Comparison of ENCODE assay signal across 8 cellular contexts in genomic region chr7:43869898-43870240, GRCh38. TPM values are rescaled to one million over a fixed set of nuclear protein-coding genes. Genes with fewer than 3 reads are reported as not detected.
A peak's percentile ranks its signal among the peaks of the same experiment; 100 is the strongest.
DNase-seq lines count a peak whose midpoint lies in the region; ATAC-seq and TF ChIP-seq lines count a peak whose summit lies in the region.

No MANE protein-coding gene starts in this region.

- H3K9me3 Mint-ChIP-seq in activated T-helper 1 cell treated with anti-CD3 and anti-CD28 coated beads, Interleukin-12 subunit alpha, Interleukin-12 subunit beta, Interleukin-2, Interleukin-4 antibody, amounts not matched to agents 30 ng/mL and 10 ng/mL and 1 ng/mL, durations not matched to agents 14 hours and 24 hours and 36 hours: peaks cover 8% of the 10 kb centered on the region
- no peaks in the 10 kb centered on the region for H3K9me3 Mint-ChIP-seq in progenitor cell of endocrine pancreas (ENCODE audit: low read depth)

- peak overlapping the region; percentile 61 for H3K9ac ChIP-seq in HUES6 (ENCODE audit: low read length)

- peak overlapping the region; percentile 92 for H3K4me3 ChIP-seq in HUES6 (ENCODE audit: low read depth, low read length)

- peaks cover 18% of the 10 kb centered on the region for H3K36me3 ChIP-seq in HUES6 (ENCODE audit: control insufficient read depth, insufficient read depth, low read length)

- intact Hi-C loops in activated T-helper 1 cell treated with anti-CD3 and anti-CD28 coated beads, Interleukin-12 subunit alpha, Interleukin-12 subunit beta, Interleukin-2, Interleukin-4 antibody, amounts not matched to agents 30 ng/mL and 10 ng/mL and 1 ng/mL, durations not matched to agents 14 hours and 24 hours and 36 hours (cut with micrococcal nuclease): loop anchor here (1.0 to 10.0 kb wide), 4 partner anchors 35 to 255 kb away; partner anchors contain the start of genes POLD2, UBE2D4 and URGCP

- TF ChIP-seq CTCF in 22Rv1 (IDR thresholded peaks at IDR 0.05) (no peak), progenitor cell of endocrine pancreas (IDR thresholded peaks at IDR 0.05; ENCODE audit: unreplicated experiment) (no peak)

- peaks cover 23% of the 10 kb centered on the region for H3K4me1 Mint-ChIP-seq in activated T-helper 1 cell treated with anti-CD3 and anti-CD28 coated beads, Interleukin-12 subunit alpha, Interleukin-12 subunit beta, Interleukin-2, Interleukin-4 antibody, amounts not matched to agents 30 ng/mL and 10 ng/mL and 1 ng/mL, durations not matched to agents 14 hours and 24 hours and 36 hours (ENCODE audit: low read depth)
- H3K4me1 Mint-ChIP-seq in progenitor cell of endocrine pancreas (ENCODE audit: low read depth): peaks cover 12% of the 10 kb centered on the region

- peaks cover 18% of the 10 kb centered on the region for H3K4me1 ChIP-seq in HUES6 (ENCODE audit: control insufficient read depth, insufficient read depth, low read length)

- no peak for DNase-seq in activated T-helper 1 cell treated with anti-CD3 and anti-CD28 coated beads, Interleukin-12 subunit alpha, Interleukin-12 subunit beta, Interleukin-2, Interleukin-4 antibody, amounts not matched to agents 30 ng/mL and 10 ng/mL and 1 ng/mL, durations not matched to agents 14 hours and 24 hours and 36 hours (ENCODE audit: low spot score)
- peak; percentile 91 for DNase-seq in glomerular visceral epithelial cell (ENCODE audit: extremely low spot score)
- DNase-seq in progenitor cell of endocrine pancreas (ENCODE audit: low spot score, unreplicated experiment): no peak

- peak overlapping the region; percentile 85 for H3K4me3 Mint-ChIP-seq in activated T-helper 1 cell treated with anti-CD3 and anti-CD28 coated beads, Interleukin-12 subunit alpha, Interleukin-12 subunit beta, Interleukin-2, Interleukin-4 antibody, amounts not matched to agents 30 ng/mL and 10 ng/mL and 1 ng/mL, durations not matched to agents 14 hours and 24 hours and 36 hours
- H3K4me3 Mint-ChIP-seq in progenitor cell of endocrine pancreas (ENCODE audit: low read depth): peak overlapping the region; percentile 65

- 0 out of 2 replicates have a peak, but pooled peaks cover 4% of the 10 kb centered on the region for H3K9me3 ChIP-seq in HUES6 (ENCODE audit: control insufficient read depth, insufficient read depth, low read depth, low read length)

- ATAC-seq in GM18511 (IDR thresholded peaks at IDR 0.05; ENCODE audit: unreplicated experiment) (peak; percentile 30), HG02763 (IDR thresholded peaks at IDR 0.05; ENCODE audit: unreplicated experiment) (no peak), HG03280 (IDR thresholded peaks at IDR 0.05; ENCODE audit: unreplicated experiment) (no peak)

- H3K27ac ChIP-seq in 22Rv1 (peak overlapping the region; percentile 54), HUES6 (ENCODE audit: low read depth, low read length) (no peak overlapping the region)

- peaks cover 32% of the 10 kb centered on the region for H3K36me3 Mint-ChIP-seq in activated T-helper 1 cell treated with anti-CD3 and anti-CD28 coated beads, Interleukin-12 subunit alpha, Interleukin-12 subunit beta, Interleukin-2, Interleukin-4 antibody, amounts not matched to agents 30 ng/mL and 10 ng/mL and 1 ng/mL, durations not matched to agents 14 hours and 24 hours and 36 hours (ENCODE audit: low read depth)
- peaks cover 14% of the 10 kb centered on the region for H3K36me3 Mint-ChIP-seq in progenitor cell of endocrine pancreas (ENCODE audit: insufficient read depth)

- no peaks in the 10 kb centered on the region for H3K27me3 ChIP-seq in HUES6 (ENCODE audit: control insufficient read depth, insufficient read depth, low read length)

- H3K27ac Mint-ChIP-seq in activated T-helper 1 cell treated with anti-CD3 and anti-CD28 coated beads, Interleukin-12 subunit alpha, Interleukin-12 subunit beta, Interleukin-2, Interleukin-4 antibody, amounts not matched to agents 30 ng/mL and 10 ng/mL and 1 ng/mL, durations not matched to agents 14 hours and 24 hours and 36 hours: peak overlapping the region; percentile 85
- peak overlapping the region; percentile 22 for H3K27ac Mint-ChIP-seq in progenitor cell of endocrine pancreas

- no peaks in the 10 kb centered on the region for H3K27me3 Mint-ChIP-seq in activated T-helper 1 cell treated with anti-CD3 and anti-CD28 coated beads, Interleukin-12 subunit alpha, Interleukin-12 subunit beta, Interleukin-2, Interleukin-4 antibody, amounts not matched to agents 30 ng/mL and 10 ng/mL and 1 ng/mL, durations not matched to agents 14 hours and 24 hours and 36 hours (ENCODE audit: insufficient read depth)
- peaks cover 9% of the 10 kb centered on the region for H3K27me3 Mint-ChIP-seq in progenitor cell of endocrine pancreas

RNA-seq across cellular contexts. Expression of gene MRPS24, which starts 0.6 kb away (rescaled TPM):
- total RNA-seq in activated T-helper 1 cell treated with anti-CD3 and anti-CD28 coated beads, Interleukin-12 subunit alpha, Interleukin-12 subunit beta, Interleukin-2, Interleukin-4 antibody, amounts not matched to agents 30 ng/mL and 10 ng/mL and 1 ng/mL, durations not matched to agents 14 hours and 24 hours and 36 hours: 118 and 125 TPM in 2 replicates
- total RNA-seq in progenitor cell of endocrine pancreas: 62.7 and 72.8 TPM in 2 replicates

RNA-seq across cellular contexts. Expression of gene URGCP, which starts 36.5 kb away (rescaled TPM):
- 32.2 and 34.4 TPM in 2 replicates for total RNA-seq in activated T-helper 1 cell treated with anti-CD3 and anti-CD28 coated beads, Interleukin-12 subunit alpha, Interleukin-12 subunit beta, Interleukin-2, Interleukin-4 antibody, amounts not matched to agents 30 ng/mL and 10 ng/mL and 1 ng/mL, durations not matched to agents 14 hours and 24 hours and 36 hours
- 40.0 and 40.8 TPM in 2 replicates for total RNA-seq in progenitor cell of endocrine pancreas

RNA-seq across cellular contexts. Expression of gene UBE2D4, which starts 56.4 kb away (rescaled TPM):
- total RNA-seq in activated T-helper 1 cell treated with anti-CD3 and anti-CD28 coated beads, Interleukin-12 subunit alpha, Interleukin-12 subunit beta, Interleukin-2, Interleukin-4 antibody, amounts not matched to agents 30 ng/mL and 10 ng/mL and 1 ng/mL, durations not matched to agents 14 hours and 24 hours and 36 hours: 15.3 and 17.7 TPM in 2 replicates
- 17.1 and 17.3 TPM in 2 replicates for total RNA-seq in progenitor cell of endocrine pancreas
